10 cellular contexts compared by ENCODE assay signal in the genomic region with DNA sequence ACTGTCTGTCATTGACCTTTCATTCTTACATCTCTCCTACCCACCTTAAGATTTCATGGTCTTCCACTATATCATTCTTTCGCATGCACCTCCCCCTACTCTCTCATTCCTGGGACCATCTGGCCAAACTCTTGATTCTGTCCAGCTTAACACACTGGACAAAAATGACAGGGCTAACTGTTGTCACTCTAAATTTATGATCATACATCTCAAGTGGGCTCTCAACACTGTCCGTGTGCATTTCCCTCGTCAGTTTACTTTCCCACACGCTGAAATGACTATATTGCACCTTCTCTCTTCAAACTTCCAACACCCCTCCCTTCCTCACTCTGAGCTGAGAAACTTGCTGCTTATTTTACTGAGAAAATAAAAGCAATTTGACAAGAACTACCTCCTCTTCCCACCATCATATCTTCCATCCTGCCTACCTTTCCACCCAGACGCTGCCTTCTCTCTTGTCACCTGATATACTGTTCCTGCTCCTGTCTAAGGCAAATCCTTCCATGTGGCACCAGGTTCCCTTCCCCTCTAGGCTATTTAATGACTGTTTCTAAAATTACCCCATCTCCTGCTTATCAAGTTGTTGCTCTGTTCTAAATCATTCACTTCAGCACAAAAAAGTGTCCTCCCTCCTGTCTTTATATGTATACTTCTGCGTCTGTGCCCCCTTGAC. TPM values are rescaled to one million over a fixed set of nuclear protein-coding genes. Genes with fewer than 3 reads are reported as not detected.
DNase-seq lines count a peak whose midpoint lies in the region; ATAC-seq and TF ChIP-seq lines count a peak whose summit lies in the region.
"Had no signal": no experiment of that assay in that cellular context is flagged by ENCODE, and none has a peak within 500 bp of the region (broad histone marks: within the 10 kb centered on the region; RNA-seq: fewer than 3 reads in every experiment).

No MANE protein-coding gene starts in this region.

- POLR2A ChIA-PET in naive thymus-derived CD4-positive, alpha-beta T cell (lab: Charles Lee): interaction anchor here (0.5 to 6.8 kb wide), 9 partner anchors 10 to 180 kb away, joined by 3 to 138 read pairs (median 6); partner anchors contain the start of gene SMC5

- no peak for TF ChIP-seq EP300 in upper lobe of left lung (IDR thresholded peaks at IDR 0.05)

- H3K9me3 ChIP-seq in heart left ventricle: no peaks in the 10 kb centered on the region
- no peaks in the 10 kb centered on the region for H3K9me3 ChIP-seq in naive thymus-derived CD4-positive, alpha-beta T cell (ENCODE audit: control insufficient read depth in 2 of 3, low read length in 3 of 3)
- H3K9me3 ChIP-seq in upper lobe of left lung: no peaks in the 10 kb centered on the region
- H3K9me3 ChIP-seq: neutrophil had no signal

- H3K27me3 Mint-ChIP-seq in activated naive CD8-positive, alpha-beta T cell treated with anti-CD3 and anti-CD28 coated beads, Interleukin-2, amount 50 U/mL, for 24 hours: no peaks in the 10 kb centered on the region
- H3K27me3 Mint-ChIP-seq in naive thymus-derived CD4-positive, alpha-beta T cell: peaks cover 0 to 6% (median 0%) of the 10 kb centered on the region in 5 donors

- no peak for ATAC-seq in heart left ventricle
- no peak for ATAC-seq in left ventricle myocardium superior
- ATAC-seq in activated naive CD8-positive, alpha-beta T cell treated with anti-CD3 and anti-CD28 coated beads, Interleukin-2, amount 50 U/mL, for 24 hours: no peak
- no peak for ATAC-seq in naive thymus-derived CD4-positive, alpha-beta T cell
- no peak for ATAC-seq in upper lobe of left lung (ENCODE audit: low FRiP score in 2 of 2)
- no peak for ATAC-seq in HG03196 (IDR thresholded peaks at IDR 0.05; ENCODE audit: unreplicated experiment)
- ATAC-seq in HG02610 (IDR thresholded peaks at IDR 0.05; ENCODE audit: unreplicated experiment): no peak

- no peaks in the 10 kb centered on the region for H3K9me3 Mint-ChIP-seq in activated naive CD8-positive, alpha-beta T cell treated with anti-CD3 and anti-CD28 coated beads, Interleukin-2, amount 50 U/mL, for 24 hours
- peaks cover 0 to 10% (median 0%) of the 10 kb centered on the region in 11 donors for H3K9me3 Mint-ChIP-seq in naive thymus-derived CD4-positive, alpha-beta T cell

- H3K27ac ChIP-seq in heart left ventricle: peak overlapping the region; percentile 98 to 100 (median 100)
- H3K27ac ChIP-seq in naive thymus-derived CD4-positive, alpha-beta T cell (ENCODE audit: low read depth, low read length): peak overlapping the region; percentile 92
- peak overlapping the region; percentile 99 to 100 (median 100) for H3K27ac ChIP-seq in upper lobe of left lung
- no peak overlapping the region for H3K27ac ChIP-seq in brain microvascular endothelial cell
- H3K27ac ChIP-seq: neutrophil had no signal

- WGBS in heart left ventricle, 4 donors: 46 to 49% (median 48%) methylated on average over 6 of the region's 6 CpGs
- 76 to 77% methylated on average over 6 of the region's 6 CpGs for WGBS in upper lobe of left lung, 2 donors

- no peaks in the 10 kb centered on the region for H3K36me3 Mint-ChIP-seq in activated naive CD8-positive, alpha-beta T cell treated with anti-CD3 and anti-CD28 coated beads, Interleukin-2, amount 50 U/mL, for 24 hours (ENCODE audit: low read depth)
- peaks cover 0 to 3% (median 0%) of the 10 kb centered on the region in 5 donors for H3K36me3 Mint-ChIP-seq in naive thymus-derived CD4-positive, alpha-beta T cell

- DNase-seq in heart left ventricle (no peak), left ventricle myocardium superior (no peak), upper lobe of left lung (no peak), brain microvascular endothelial cell (no peak)
- DNase-seq in activated naive CD8-positive, alpha-beta T cell treated with anti-CD3 and anti-CD28 coated beads, Interleukin-2, amount 50 U/mL, for 24 hours: no peak
- DNase-seq in naive thymus-derived CD4-positive, alpha-beta T cell: peak in 2 of 9 donors; percentile 17 to 19
- DNase-seq: NCI-H2227 treated with DMSO at 0.1 percent for 48 hours had no signal

- CTCF ChIA-PET in naive thymus-derived CD4-positive, alpha-beta T cell (lab: Charles Lee): interaction anchor here (1.3 to 1.5 kb wide), 3 partner anchors 12 to 32 kb away, joined by 3 to 6 read pairs (median 5); no protein-coding TSS in a partner anchor

- H3K27me3 ChIP-seq in heart left ventricle: no peaks in the 10 kb centered on the region
- no peaks in the 10 kb centered on the region for H3K27me3 ChIP-seq in naive thymus-derived CD4-positive, alpha-beta T cell (ENCODE audit: control insufficient read depth in 2 of 2, insufficient read depth in 2 of 2, low read length in 2 of 2)
- no peaks in the 10 kb centered on the region for H3K27me3 ChIP-seq in upper lobe of left lung
- no peaks in the 10 kb centered on the region for H3K27me3 ChIP-seq in brain microvascular endothelial cell (replicated peaks)

- H3K4me1 ChIP-seq in heart left ventricle: peaks cover 17 to 39% (median 32%) of the 10 kb centered on the region in 12 donors
- peaks cover 32% of the 10 kb centered on the region in 2 donors for H3K4me1 ChIP-seq in naive thymus-derived CD4-positive, alpha-beta T cell (ENCODE audit: control insufficient read depth in 2 of 2, insufficient read depth in 2 of 2, low read length in 2 of 2)
- H3K4me1 ChIP-seq in upper lobe of left lung: peaks cover 30 to 38% (median 33%) of the 10 kb centered on the region in 4 donors

- no peak for TF ChIP-seq POLR2A in heart left ventricle (IDR thresholded peaks at IDR 0.05)
- TF ChIP-seq POLR2A in upper lobe of left lung (IDR thresholded peaks at IDR 0.05): no peak

- in situ Hi-C loops in brain microvascular endothelial cell (cut with HindIII; ENCODE audit: low pct_ligation_motif_present, low sequenced_read_pairs): loop anchor here (25.0 kb wide), 1 partner anchor 165 kb away; no protein-coding TSS in a partner anchor

- intact Hi-C loops in heart left ventricle (cut with DNase I) (loop anchor here in 3 of 10 donors (5.0 kb wide), 3 partner anchors 45 to 165 kb away; no protein-coding TSS in a partner anchor), left ventricle myocardium superior (cut with micrococcal nuclease) (loop anchor here (5.0 kb wide), 1 partner anchor 50 kb away; no protein-coding TSS in a partner anchor)
- intact Hi-C loops in naive thymus-derived CD4-positive, alpha-beta T cell (cut with micrococcal nuclease): loop anchor here in 1 of 2 donors (5.0 kb wide), 1 partner anchor 1360 kb away; no protein-coding TSS in a partner anchor

- TF ChIP-seq CTCF in heart left ventricle (IDR thresholded peaks at IDR 0.05) (no peak), upper lobe of left lung (IDR thresholded peaks at IDR 0.05) (no peak), brain microvascular endothelial cell (IDR thresholded peaks at IDR 0.05; ENCODE audit: low read depth, low read length, missing control alignments) (no peak)

- peak overlapping the region; percentile 3 for H3K4me3 Mint-ChIP-seq in activated naive CD8-positive, alpha-beta T cell treated with anti-CD3 and anti-CD28 coated beads, Interleukin-2, amount 50 U/mL, for 24 hours
- H3K4me3 Mint-ChIP-seq in naive thymus-derived CD4-positive, alpha-beta T cell: peak overlapping the region; percentile 13 to 99 (median 93)

- H3K4me1 Mint-ChIP-seq in activated naive CD8-positive, alpha-beta T cell treated with anti-CD3 and anti-CD28 coated beads, Interleukin-2, amount 50 U/mL, for 24 hours: peaks cover 39% of the 10 kb centered on the region
- peaks cover 24 to 53% (median 40%) of the 10 kb centered on the region in 7 donors for H3K4me1 Mint-ChIP-seq in naive thymus-derived CD4-positive, alpha-beta T cell

- H3K4me3 ChIP-seq in heart left ventricle (no peak overlapping the region), upper lobe of left lung (no peak overlapping the region), brain microvascular endothelial cell (ENCODE audit: low read depth, low read length) (no peak overlapping the region)
- no peak overlapping the region for H3K4me3 ChIP-seq in naive thymus-derived CD4-positive, alpha-beta T cell (ENCODE audit: low read length)

- peak overlapping the region; percentile 99 for H3K27ac Mint-ChIP-seq in activated naive CD8-positive, alpha-beta T cell treated with anti-CD3 and anti-CD28 coated beads, Interleukin-2, amount 50 U/mL, for 24 hours
- H3K27ac Mint-ChIP-seq in naive thymus-derived CD4-positive, alpha-beta T cell: peak overlapping the region; percentile 75 to 100 (median 99)

- H3K36me3 ChIP-seq in heart left ventricle (no peaks in the 10 kb centered on the region), upper lobe of left lung (no peaks in the 10 kb centered on the region), brain microvascular endothelial cell (replicated peaks) (no peaks in the 10 kb centered on the region)
- no peaks in the 10 kb centered on the region for H3K36me3 ChIP-seq in naive thymus-derived CD4-positive, alpha-beta T cell (ENCODE audit: control insufficient read depth in 2 of 3, insufficient read depth in 3 of 3, low read length in 3 of 3)
- H3K36me3 ChIP-seq: neutrophil had no signal

RNA-seq across cellular contexts. Expression of gene KLF9, which starts 8.1 kb away (rescaled TPM):
- total RNA-seq in heart left ventricle (10 to 100 TPM; 28.7 to 74.8 (median 46.0) TPM), left ventricle myocardium superior (54.9 TPM), upper lobe of left lung (100 to 1,000 TPM in 2 of 6 donors, 10 to 100 TPM in 4; 51.8 to 135 (median 83.5) TPM)
- polyA plus RNA-seq in heart left ventricle: 10 to 100 TPM; 25.8 to 53.6 TPM
- total RNA-seq in naive thymus-derived CD4-positive, alpha-beta T cell: 10 to 100 TPM; 12.6 to 96.7 (median 23.3) TPM
- 1 to 10 TPM; 2.3 to 3.5 TPM for polyA plus RNA-seq in naive thymus-derived CD4-positive, alpha-beta T cell
